ENCODE assay signal across 8 cellular contexts in the genomic region with DNA sequence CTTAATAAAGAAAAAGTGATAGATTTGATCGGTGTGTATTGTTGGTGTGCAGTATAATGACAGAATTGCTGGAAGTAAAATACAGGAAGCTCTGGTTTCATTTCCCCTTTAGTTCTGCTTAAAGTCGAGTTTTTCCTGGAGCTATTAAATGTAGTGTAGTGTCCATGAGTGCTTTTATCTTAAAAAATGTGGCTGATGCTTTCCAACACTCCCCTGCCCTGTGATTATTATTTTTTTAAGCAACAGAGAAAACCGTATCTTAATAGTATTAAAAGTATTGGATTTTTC. TPM values are rescaled to one million over a fixed set of nuclear protein-coding genes. Genes with fewer than 3 reads are reported as not detected.
DNase-seq lines count a peak whose midpoint lies in the region; ATAC-seq and TF ChIP-seq lines count a peak whose summit lies in the region.

No MANE protein-coding gene starts in this region.

- H3K27me3 Mint-ChIP-seq in CD14-positive monocyte (ENCODE audit: low read depth in 3 of 3) = no peaks in the 10 kb centered on the region

- DNase-seq in CD14-positive monocyte (ENCODE audit: low spot score) (no peak), adrenal gland (no peak), midbrain (lab: John Stamatoyannopoulos, UW) (peak; percentile 25), putamen (ENCODE audit: low spot score) (no peak), left lobe of liver (ENCODE audit: low spot score) (no peak), GOT3 (lab: John Stamatoyannopoulos, UW) (no peak)

- TF ChIP-seq CTCF in CD14-positive monocyte (IDR thresholded peaks at IDR 0.05) (no peak), adrenal gland (IDR thresholded peaks at IDR 0.05) (no peak)

- H3K4me3 Mint-ChIP-seq in CD14-positive monocyte = peak overlapping the region; percentile 92 to 99

- H3K27ac Mint-ChIP-seq in CD14-positive monocyte = peak overlapping the region; percentile 96 to 99 (median 97)

- peaks cover 0 to 19% of the 10 kb centered on the region in 2 donors for H3K36me3 ChIP-seq in adrenal gland (replicated peaks in 1 of 2)

- TF ChIP-seq POLR2A in adrenal gland (IDR thresholded peaks at IDR 0.05) = no peak

- H3K4me3 ChIP-seq in adrenal gland = peak overlapping the region in 3 of 4 donors; percentile 93 to 97 (median 95)

- H3K27me3 ChIP-seq in adrenal gland = no peaks in the 10 kb centered on the region

- H3K4me1 ChIP-seq in adrenal gland (replicated peaks in 1 of 2) = peaks cover 4 to 10% of the 10 kb centered on the region in 2 donors

- H3K9me3 Mint-ChIP-seq in CD14-positive monocyte = no peaks in the 10 kb centered on the region

- intact Hi-C loops in CD14-positive monocyte (cut with micrococcal nuclease) = loop anchor here (10.0 kb wide), 2 partner anchors 240 to 420 kb away; partner anchors contain the start of gene ERO1B (in 1 of the 2)
- intact Hi-C loops in adrenal gland (cut with DNase I) = no loop called here

- WGBS in adrenal gland, 4 donors = 5 to 13% (median 9%) methylated on average over 3 of the region's 3 CpGs

- H3K27ac ChIP-seq in adrenal gland = peak overlapping the region in 3 of 5 donors; percentile 84 to 98 (median 86)

- H3K9me3 ChIP-seq in adrenal gland (replicated peaks in 1 of 3) = no peaks in the 10 kb centered on the region

- peaks cover 35% of the 10 kb centered on the region for H3K4me1 Mint-ChIP-seq in CD14-positive monocyte

- peaks cover 20 to 32% of the 10 kb centered on the region in 2 donors for H3K36me3 Mint-ChIP-seq in CD14-positive monocyte

- peak; percentile 8 for ATAC-seq in HG03066 (IDR thresholded peaks at IDR 0.05; ENCODE audit: low read depth, unreplicated experiment)
- ATAC-seq in left lobe of liver = no peak
- no peak for ATAC-seq in activated CD4-positive, CD25-positive, alpha-beta regulatory T cell treated with anti-CD3 and anti-CD28 coated beads, Interleukin-2, amount 50 U/mL, for 24 hours

RNA-seq across cellular contexts. Expression of gene LGALS8, which starts 1.1 kb away (rescaled TPM):
- polyA plus RNA-seq in CD14-positive monocyte = 10 to 100 TPM; 58.9 to 84.6 TPM
- total RNA-seq in adrenal gland = 100 to 1,000 TPM in 1 of 8 donors, 10 to 100 TPM in 7; 32.6 to 100 (median 55.0) TPM
- polyA plus RNA-seq in adrenal gland = 10 to 100 TPM; 23.2 to 56.0 (median 25.5) TPM
- total RNA-seq in left lobe of liver = 24.4 TPM

Comparison
In these comparisons a context has a peak if more than half of its experiments do, and no peak if none do; other contexts are left out.
1. intact Hi-C loops: an anchor here in CD14-positive monocyte (10.0 kb wide); none called in adrenal gland.